ENCODE assay signal across 4 cellular contexts in the genomic region with DNA sequence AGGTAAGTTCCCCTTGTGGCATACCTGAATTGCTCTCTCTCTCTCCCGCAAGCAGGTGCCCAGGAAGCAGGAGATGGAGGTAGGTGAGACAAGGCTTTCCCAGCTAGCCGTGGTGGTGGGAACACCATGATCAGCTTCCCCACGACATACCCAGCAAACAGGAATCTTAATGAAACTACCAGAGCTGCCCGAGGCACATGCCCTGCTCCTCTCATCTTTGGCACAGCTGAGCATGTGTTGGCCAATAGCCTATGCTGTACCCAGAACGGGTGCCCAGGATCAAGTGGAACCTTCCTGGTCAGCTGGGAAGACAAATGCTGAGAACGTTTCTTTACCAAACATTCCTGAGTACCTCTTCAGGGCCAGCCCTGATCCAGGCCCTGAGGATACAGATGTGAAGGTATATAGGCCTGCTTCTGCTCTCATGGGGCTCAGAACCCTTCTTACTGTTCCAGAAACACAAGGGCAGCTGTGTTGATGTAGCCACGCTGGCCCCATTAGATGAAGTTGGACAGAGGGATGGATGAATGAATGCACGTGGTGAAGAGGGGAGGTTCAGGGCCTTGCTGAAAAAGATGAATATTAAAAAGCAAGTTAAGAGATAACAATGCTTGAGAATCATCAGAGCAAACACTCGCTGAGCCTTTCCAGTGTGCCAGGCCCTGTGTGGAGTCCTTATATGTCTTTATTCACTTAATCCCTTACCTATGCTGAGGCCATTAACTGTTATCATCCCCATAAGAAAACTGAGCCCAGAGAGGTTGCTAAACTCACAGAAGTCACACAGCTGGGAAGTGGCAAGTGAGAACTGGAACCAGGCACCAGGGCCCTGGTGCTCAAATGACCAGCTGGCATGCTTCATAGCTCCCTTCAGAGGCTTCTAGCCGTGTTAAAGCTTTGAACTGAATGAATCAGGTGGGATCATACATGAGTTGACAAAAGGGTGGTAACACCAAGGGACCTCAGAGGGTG.
TF ChIP-seq lines count a peak whose summit lies in the region.

No MANE protein-coding gene starts in this region.

TF ChIP-seq in SK-N-SH treated with all-trans-retinoic acid at 6 μM for 48 hours, 23 proteins besides CTCF, POLR2A, EP300 and RAD21:
- TF ChIP-seq PATZ1 (CRISPR knock-in tag; IDR thresholded peaks at IDR 0.05; ENCODE audit: borderline replicate concordance) (no peak), ZNF70 (CRISPR knock-in tag; IDR thresholded peaks at IDR 0.05) (peak; percentile 60; the same call in 1 of the 2 replicates), SNAI2 (CRISPR knock-in tag; IDR thresholded peaks at IDR 0.05) (no peak)

TF ChIP-seq in SK-N-SH, 30 proteins besides CTCF, POLR2A, EP300 and RAD21 (continues in another document):
- no peak for TF ChIP-seq NRF1 (IDR thresholded peaks at IDR 0.05; ENCODE audit: low read depth, low read length)
- no peak for TF ChIP-seq REST (IDR thresholded peaks at IDR 0.05; ENCODE audit: low read depth, low read length)
- no peak for TF ChIP-seq IRF3 (IDR thresholded peaks at IDR 0.05; ENCODE audit: low read depth, low read length)
- TF ChIP-seq FOXJ3 (CRISPR knock-in tag; IDR thresholded peaks at IDR 0.05) = no peak
- TF ChIP-seq, protein P1, sequence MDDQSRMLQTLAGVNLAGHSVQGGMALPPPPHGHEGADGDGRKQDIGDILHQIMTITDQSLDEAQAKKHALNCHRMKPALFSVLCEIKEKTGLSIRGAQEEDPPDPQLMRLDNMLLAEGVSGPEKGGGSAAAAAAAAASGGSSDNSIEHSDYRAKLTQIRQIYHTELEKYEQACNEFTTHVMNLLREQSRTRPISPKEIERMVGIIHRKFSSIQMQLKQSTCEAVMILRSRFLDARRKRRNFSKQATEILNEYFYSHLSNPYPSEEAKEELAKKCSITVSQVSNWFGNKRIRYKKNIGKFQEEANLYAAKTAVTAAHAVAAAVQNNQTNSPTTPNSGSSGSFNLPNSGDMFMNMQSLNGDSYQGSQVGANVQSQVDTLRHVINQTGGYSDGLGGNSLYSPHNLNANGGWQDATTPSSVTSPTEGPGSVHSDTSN (IDR thresholded peaks at IDR 0.05) = no peak
- no peak for TF ChIP-seq RCOR1 (IDR thresholded peaks at IDR 0.05; ENCODE audit: low read length)
- no peak for TF ChIP-seq SMC3 (IDR thresholded peaks at IDR 0.05; ENCODE audit: low read depth, low read length)
- no peak for TF ChIP-seq RFX5 (IDR thresholded peaks at IDR 0.05; ENCODE audit: low read length)
- TF ChIP-seq MAX (IDR thresholded peaks at IDR 0.05; ENCODE audit: low read depth) = no peak
- TF ChIP-seq GABPA (IDR thresholded peaks at IDR 0.05; ENCODE audit: low read depth) = no peak
- no peak for TF ChIP-seq FOSL2 (IDR thresholded peaks at IDR 0.05; ENCODE audit: borderline replicate concordance, low read depth)

TF ChIP-seq in K562, 482 proteins besides CTCF, POLR2A, EP300 and RAD21 (continues in another document):
- TF ChIP-seq C11orf30 (IDR thresholded peaks at IDR 0.05; ENCODE audit: low read depth) (no peak), RBM14 (IDR thresholded peaks at IDR 0.05; ENCODE audit: borderline replicate concordance, insufficient read depth, low read depth, low read length) (no peak), HDAC2 (IDR thresholded peaks at IDR 0.05) (no peak), ZNF12 (CRISPR knock-in tag; IDR thresholded peaks at IDR 0.05) (no peak), ZNF239 (CRISPR knock-in tag; IDR thresholded peaks at IDR 0.05) (no peak), ZFP36 (IDR thresholded peaks at IDR 0.05; ENCODE audit: low read depth, low read length, partially characterized antibody) (peak; percentile 77), SRSF3 (IDR thresholded peaks at IDR 0.05; ENCODE audit: insufficient read depth, low read length) (no peak), RBM25 (IDR thresholded peaks at IDR 0.05; ENCODE audit: low read depth, low read length, severe bottlenecking) (peak; percentile 91), KDM1A (IDR thresholded peaks at IDR 0.05) (0 out of 4 replicates have a peak, but pooled peaks of 1 of the 2 experiments have one; percentile 30), RCOR1 (IDR thresholded peaks at IDR 0.05; ENCODE audit: borderline replicate concordance in 1 of 2, low read depth in 2 of 2, low read length in 2 of 2) (0 out of 4 replicates have a peak, but pooled peaks of 1 of the 2 experiments have one; percentile 14)
- TF ChIP-seq, protein P2, sequence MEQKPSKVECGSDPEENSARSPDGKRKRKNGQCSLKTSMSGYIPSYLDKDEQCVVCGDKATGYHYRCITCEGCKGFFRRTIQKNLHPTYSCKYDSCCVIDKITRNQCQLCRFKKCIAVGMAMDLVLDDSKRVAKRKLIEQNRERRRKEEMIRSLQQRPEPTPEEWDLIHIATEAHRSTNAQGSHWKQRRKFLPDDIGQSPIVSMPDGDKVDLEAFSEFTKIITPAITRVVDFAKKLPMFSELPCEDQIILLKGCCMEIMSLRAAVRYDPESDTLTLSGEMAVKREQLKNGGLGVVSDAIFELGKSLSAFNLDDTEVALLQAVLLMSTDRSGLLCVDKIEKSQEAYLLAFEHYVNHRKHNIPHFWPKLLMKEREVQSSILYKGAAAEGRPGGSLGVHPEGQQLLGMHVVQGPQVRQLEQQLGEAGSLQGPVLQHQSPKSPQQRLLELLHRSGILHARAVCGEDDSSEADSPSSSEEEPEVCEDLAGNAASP (IDR thresholded peaks at IDR 0.05) = no peak
- TF ChIP-seq, protein P3, sequence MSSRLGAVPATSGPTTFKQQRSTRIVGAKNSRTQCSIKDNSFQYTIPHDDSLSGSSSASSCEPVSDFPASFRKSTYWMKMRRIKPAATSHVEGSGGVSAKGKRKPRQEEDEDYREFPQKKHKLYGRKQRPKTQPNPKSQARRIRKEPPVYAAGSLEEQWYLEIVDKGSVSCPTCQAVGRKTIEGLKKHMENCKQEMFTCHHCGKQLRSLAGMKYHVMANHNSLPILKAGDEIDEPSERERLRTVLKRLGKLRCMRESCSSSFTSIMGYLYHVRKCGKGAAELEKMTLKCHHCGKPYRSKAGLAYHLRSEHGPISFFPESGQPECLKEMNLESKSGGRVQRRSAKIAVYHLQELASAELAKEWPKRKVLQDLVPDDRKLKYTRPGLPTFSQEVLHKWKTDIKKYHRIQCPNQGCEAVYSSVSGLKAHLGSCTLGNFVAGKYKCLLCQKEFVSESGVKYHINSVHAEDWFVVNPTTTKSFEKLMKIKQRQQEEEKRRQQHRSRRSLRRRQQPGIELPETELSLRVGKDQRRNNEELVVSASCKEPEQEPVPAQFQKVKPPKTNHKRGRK (tag; IDR thresholded peaks at IDR 0.05) = no peak
- TF ChIP-seq, protein P4, sequence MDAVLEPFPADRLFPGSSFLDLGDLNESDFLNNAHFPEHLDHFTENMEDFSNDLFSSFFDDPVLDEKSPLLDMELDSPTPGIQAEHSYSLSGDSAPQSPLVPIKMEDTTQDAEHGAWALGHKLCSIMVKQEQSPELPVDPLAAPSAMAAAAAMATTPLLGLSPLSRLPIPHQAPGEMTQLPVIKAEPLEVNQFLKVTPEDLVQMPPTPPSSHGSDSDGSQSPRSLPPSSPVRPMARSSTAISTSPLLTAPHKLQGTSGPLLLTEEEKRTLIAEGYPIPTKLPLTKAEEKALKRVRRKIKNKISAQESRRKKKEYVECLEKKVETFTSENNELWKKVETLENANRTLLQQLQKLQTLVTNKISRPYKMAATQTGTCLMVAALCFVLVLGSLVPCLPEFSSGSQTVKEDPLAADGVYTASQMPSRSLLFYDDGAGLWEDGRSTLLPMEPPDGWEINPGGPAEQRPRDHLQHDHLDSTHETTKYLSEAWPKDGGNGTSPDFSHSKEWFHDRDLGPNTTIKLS (IDR thresholded peaks at IDR 0.05; ENCODE audit: borderline replicate concordance, low read depth) = no peak
- TF ChIP-seq, protein P5, sequence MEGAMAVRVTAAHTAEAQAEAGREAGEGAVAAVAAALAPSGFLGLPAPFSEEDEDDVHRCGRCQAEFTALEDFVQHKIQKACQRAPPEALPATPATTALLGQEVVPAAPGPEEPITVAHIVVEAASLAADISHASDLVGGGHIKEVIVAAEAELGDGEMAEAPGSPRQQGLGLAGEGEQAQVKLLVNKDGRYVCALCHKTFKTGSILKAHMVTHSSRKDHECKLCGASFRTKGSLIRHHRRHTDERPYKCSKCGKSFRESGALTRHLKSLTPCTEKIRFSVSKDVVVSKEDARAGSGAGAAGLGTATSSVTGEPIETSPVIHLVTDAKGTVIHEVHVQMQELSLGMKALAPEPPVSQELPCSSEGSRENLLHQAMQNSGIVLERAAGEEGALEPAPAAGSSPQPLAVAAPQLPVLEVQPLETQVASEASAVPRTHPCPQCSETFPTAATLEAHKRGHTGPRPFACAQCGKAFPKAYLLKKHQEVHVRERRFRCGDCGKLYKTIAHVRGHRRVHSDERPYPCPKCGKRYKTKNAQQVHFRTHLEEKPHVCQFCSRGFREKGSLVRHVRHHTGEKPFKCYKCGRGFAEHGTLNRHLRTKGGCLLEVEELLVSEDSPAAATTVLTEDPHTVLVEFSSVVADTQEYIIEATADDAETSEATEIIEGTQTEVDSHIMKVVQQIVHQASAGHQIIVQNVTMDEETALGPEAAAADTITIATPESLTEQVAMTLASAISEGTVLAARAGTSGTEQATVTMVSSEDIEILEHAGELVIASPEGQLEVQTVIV (CRISPR knock-in tag; IDR thresholded peaks at IDR 0.05; ENCODE audit: borderline replicate concordance) = no peak

TF ChIP-seq in HepG2, 621 proteins besides CTCF, POLR2A, EP300 and RAD21:
- TF ChIP-seq ZMYM3 (CRISPR knock-in tag; IDR thresholded peaks at IDR 0.05) = peak; percentile 78
- 0 out of 2 replicates have a peak, but pooled peaks have one; percentile 4 for TF ChIP-seq PHF8 (CRISPR knock-in tag; IDR thresholded peaks at IDR 0.05)
- 0 out of 2 replicates have a peak, but pooled peaks have one; percentile 65 for TF ChIP-seq SMAD1 (CRISPR knock-in tag; IDR thresholded peaks at IDR 0.05; ENCODE audit: borderline replicate concordance, low read depth)
- TF ChIP-seq ZFX (CRISPR knock-in tag; IDR thresholded peaks at IDR 0.05; ENCODE audit: low read depth) = peak; percentile 2; the same call in 1 of the 2 replicates
- 0 out of 2 replicates have a peak, but pooled peaks have one; percentile 34 for TF ChIP-seq RCOR2 (CRISPR knock-in tag; IDR thresholded peaks at IDR 0.05)
- TF ChIP-seq ADNP (CRISPR knock-in tag; IDR thresholded peaks at IDR 0.05) = 0 out of 2 replicates have a peak, but pooled peaks have one; percentile 35
- TF ChIP-seq ZNF780A (CRISPR knock-in tag; IDR thresholded peaks at IDR 0.05) = 0 out of 2 replicates have a peak, but pooled peaks have one; percentile 41
- TF ChIP-seq, protein P6, sequence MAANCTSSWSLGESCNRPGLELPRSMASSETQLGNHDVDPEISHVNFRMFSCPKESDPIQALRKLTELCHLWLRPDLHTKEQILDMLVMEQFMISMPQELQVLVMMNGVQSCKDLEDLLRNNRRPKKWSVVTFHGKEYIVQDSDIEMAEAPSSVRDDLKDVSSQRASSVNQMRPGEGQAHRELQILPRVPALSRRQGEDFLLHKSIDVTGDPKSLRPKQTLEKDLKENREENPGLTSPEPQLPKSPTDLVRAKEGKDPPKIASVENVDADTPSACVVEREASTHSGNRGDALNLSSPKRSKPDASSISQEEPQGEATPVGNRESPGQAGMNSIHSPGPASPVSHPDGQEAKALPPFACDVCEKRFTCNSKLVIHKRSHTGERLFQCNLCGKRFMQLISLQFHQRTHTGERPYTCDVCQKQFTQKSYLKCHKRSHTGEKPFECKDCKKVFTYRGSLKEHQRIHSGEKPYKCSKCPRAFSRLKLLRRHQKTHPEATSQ (CRISPR knock-in tag; IDR thresholded peaks at IDR 0.05; ENCODE audit: borderline replicate concordance) = no peak
- TF ChIP-seq TEAD3 (CRISPR knock-in tag; optimal IDR thresholded peaks at IDR 0.05; ENCODE audit: borderline replicate concordance) = peak; percentile 22
- no peak for TF ChIP-seq ZIK1 (CRISPR knock-in tag; IDR thresholded peaks at IDR 0.05; ENCODE audit: borderline replicate concordance, low read depth)
- TF ChIP-seq ZC3H13 (CRISPR knock-in tag; IDR thresholded peaks at IDR 0.05) = 0 out of 2 replicates have a peak, but pooled peaks have one; percentile 39
- TF ChIP-seq KDM1A (CRISPR knock-in tag; IDR thresholded peaks at IDR 0.05) = peak; percentile 59; the same call in 1 of the 2 replicates
- TF ChIP-seq PPARG (CRISPR knock-in tag; conservative IDR thresholded peaks at IDR 0.05) = no peak
- TF ChIP-seq PCBP2 (optimal IDR thresholded peaks at IDR 0.05; ENCODE audit: low read depth, low read length, poor library complexity, severe bottlenecking) = no peak
- TF ChIP-seq, protein P2 (CRISPR knock-in tag; IDR thresholded peaks at IDR 0.05; ENCODE audit: borderline replicate concordance) = no peak
- 0 out of 2 replicates have a peak, but pooled peaks have one; percentile 19 for TF ChIP-seq ZNF274 (CRISPR knock-in tag; IDR thresholded peaks at IDR 0.05)
- peak; percentile 0; the same call in 1 of the 2 replicates for TF ChIP-seq ZNF605 (CRISPR knock-in tag; IDR thresholded peaks at IDR 0.05)
- TF ChIP-seq ARNT2 (CRISPR knock-in tag; IDR thresholded peaks at IDR 0.05; ENCODE audit: low read depth) = 0 out of 2 replicates have a peak, but pooled peaks have one; percentile 3
- TF ChIP-seq ZNF547 (CRISPR knock-in tag; IDR thresholded peaks at IDR 0.05) = 0 out of 2 replicates have a peak, but pooled peaks have one; percentile 42
- no peak for TF ChIP-seq POGZ (CRISPR knock-in tag; IDR thresholded peaks at IDR 0.05)
- TF ChIP-seq ZZZ3 (CRISPR knock-in tag; IDR thresholded peaks at IDR 0.05; ENCODE audit: borderline replicate concordance) = no peak
- TF ChIP-seq ZNF768 (CRISPR knock-in tag; IDR thresholded peaks at IDR 0.05) = peak; percentile 97
TF ChIP-seq in HepG2: peak in this region for 15.
